In the genomic region with DNA sequence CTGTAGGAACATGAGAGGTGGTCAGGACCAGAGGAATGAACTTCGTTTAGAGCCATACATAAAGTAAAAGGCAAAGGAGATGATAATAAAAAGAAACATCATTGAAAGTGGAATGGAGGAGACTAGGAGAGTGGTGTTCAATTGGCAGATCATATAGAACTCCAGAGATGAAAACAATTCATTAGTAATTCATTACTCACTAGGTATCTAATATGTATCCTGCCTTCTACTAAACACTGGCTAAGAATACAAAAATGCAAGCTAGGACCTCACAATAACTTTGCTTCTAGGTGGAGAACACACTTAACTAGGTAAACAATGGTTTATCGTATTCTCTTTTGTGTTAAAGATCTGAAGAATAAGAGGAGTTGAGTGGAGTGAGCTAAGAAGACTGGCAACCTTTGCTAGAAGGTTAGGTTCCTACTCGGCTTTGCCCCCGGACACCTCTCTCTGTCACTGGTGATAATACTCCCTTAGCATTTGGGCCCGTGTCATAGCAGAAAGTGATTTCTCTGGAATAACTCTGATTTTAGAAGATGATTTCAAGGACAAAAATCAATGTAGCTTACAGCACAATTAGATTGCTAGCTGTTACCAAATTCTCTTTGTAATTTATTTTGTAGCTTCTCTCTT, we compare ENCODE assay signal across 22 cellular contexts.
"Had no signal": no experiment of that assay in that cellular context is flagged by ENCODE, and none has a peak within 500 bp of the region (broad histone marks: within the 10 kb centered on the region; RNA-seq: fewer than 3 reads in every experiment).

No MANE protein-coding gene starts in this region.

- H3K9me3 ChIP-seq: esophagus muscularis mucosa, neutrophil, testis had no signal

- FAIRE-seq: endometrium had no signal

- H3K4me3 ChIP-seq: esophagus muscularis mucosa, lung, testis had no signal

- H3K9ac ChIP-seq: parathyroid adenoma had no signal

- DNase-seq: activated CD4-positive, alpha-beta T cell treated with anti-CD3 and anti-CD28 coated beads, Interleukin-2, amount 10 ng/mL, durations not matched to agents 24 days and 14 days; activated CD8-positive, alpha-beta memory T cell treated with anti-CD3 and anti-CD28 coated beads, Interleukin-2, amount 50 U/mL, for 4 hours; activated naive CD4-positive, alpha-beta T cell treated with anti-CD3 and anti-CD28 coated beads, Interleukin-2, amount 10 ng/mL, durations not matched to agents 7 days and 5 days; activated naive CD8-positive, alpha-beta T cell treated with anti-CD3 and anti-CD28 coated beads, Interleukin-2, amount 50 U/mL, for 24 hours; activated T-cell treated with anti-CD3 and anti-CD28 coated beads, Interleukin-2, amount 50 U/mL, for 4 hours; anterior cingulate cortex; brain microvascular endothelial cell; cortex of kidney; glutamatergic neuron; hypothalamus; islet precursor cell; stimulated activated CD4-positive, alpha-beta T cell treated with anti-CD3 and anti-CD28 coated beads, Interleukin-4, amount 100 ng/mL, for 4 hours; testis had no signal

- H3K4me1 ChIP-seq: esophagus muscularis mucosa, parathyroid adenoma, testis had no signal

- H3K36me3 ChIP-seq: brain microvascular endothelial cell, esophagus muscularis mucosa, neutrophil had no signal

- H3K79me2 ChIP-seq: parathyroid adenoma had no signal

- H3K27me3 ChIP-seq: brain microvascular endothelial cell, testis had no signal

- H3K27ac ChIP-seq: brain microvascular endothelial cell, esophagus muscularis mucosa, neutrophil, parathyroid adenoma, testis had no signal

- ATAC-seq: activated naive CD8-positive, alpha-beta T cell treated with anti-CD3 and anti-CD28 coated beads, Interleukin-2, amount 50 U/mL, for 24 hours; activated T-cell treated with anti-CD3 and anti-CD28 coated beads, Interleukin-2, amount 50 U/mL, for 4 hours; left lobe of liver; natural killer cell treated with Interleukin-12 subunit alpha and Interleukin-12 subunit beta and Interleukin-15 and Interleukin-18, amount 100 ng/mL, for 72 hours; sciatic nerve; stimulated activated memory B cell treated with anti-CD40 and anti-IgM and Interleukin-4, amounts not matched to agents 10 μg/mL and 1 μg/mL and 100 μg/mL, for 72 hours had no signal

- H2AFZ ChIP-seq: parathyroid adenoma had no signal
